ENCODE assay signal across 18 cellular contexts in genomic region chr20:32597714-32598113, GRCh38. TPM values are rescaled to one million over a fixed set of nuclear protein-coding genes. Genes with fewer than 3 reads are reported as not detected.
A peak's percentile ranks its signal among the peaks of the same experiment; 100 is the strongest.
DNase-seq lines count a peak whose midpoint lies in the region; ATAC-seq, FAIRE-seq and TF ChIP-seq lines count a peak whose summit lies in the region.
"Had no signal": no experiment of that assay in that cellular context is flagged by ENCODE, and none has a peak within 500 bp of the region (broad histone marks: within the 10 kb centered on the region; RNA-seq: fewer than 3 reads in every experiment).

No MANE protein-coding gene starts in this region.

- H3K27ac ChIP-seq in K562 (ENCODE audit: extremely low read depth, low read depth, low read length) (no peak overlapping the region), neural progenitor cell (no peak overlapping the region), caudate nucleus (ENCODE audit: low read depth, low read length) (no peak overlapping the region)
- H3K27ac ChIP-seq: GM23248 had no signal

- H3K9me3 Mint-ChIP-seq in neural progenitor cell: no peaks in the 10 kb centered on the region
- H3K9me3 Mint-ChIP-seq: CD4-positive, alpha-beta memory T cell; H9; HFFc6 had no signal

- ATAC-seq in T-helper 17 cell (no peak), K562 (no peak), HG03432 (IDR thresholded peaks at IDR 0.05; ENCODE audit: unreplicated experiment) (no peak)
- ATAC-seq: HCT116 had no signal

- no peak for TF ChIP-seq RAD21 in K562 (CRISPR knock-in tag; conservative IDR thresholded peaks at IDR 0.05 in 1 of 2, IDR thresholded peaks at IDR 0.05 in 1 of 2)

- H3K36me3 ChIP-seq in K562 (ENCODE audit: control insufficient read depth, insufficient read depth, low read length) (peaks cover 10% of the 10 kb centered on the region; the same call in 1 of the 3 replicates), neural progenitor cell (no peaks in the 10 kb centered on the region)

- H3K9me3 ChIP-seq in T-helper 17 cell (ENCODE audit: control insufficient read depth, low read length, poor library complexity, severe bottlenecking) (no peaks in the 10 kb centered on the region), K562 (replicated peaks; ENCODE audit: control insufficient read depth, insufficient read depth, low read depth, low read length) (no peaks in the 10 kb centered on the region), neural progenitor cell (ENCODE audit: low read depth) (no peaks in the 10 kb centered on the region)
- H3K9me3 ChIP-seq: Caco-2 had no signal

- no peak for TF ChIP-seq EP300 in K562 (IDR thresholded peaks at IDR 0.05; ENCODE audit: low read length)

- H3K4me2 ChIP-seq in K562 (ENCODE audit: insufficient read depth, low read length) (no peak overlapping the region), neural progenitor cell (no peak overlapping the region)

- peaks cover 0 to 10% of the 10 kb centered on the region in 2 experiments; a peak in 2 of 5 replicates for H3K4me1 ChIP-seq in K562 (replicated peaks in 1 of 2; ENCODE audit: control insufficient read depth in 2 of 2, insufficient read depth in 2 of 2, low read length in 2 of 2)
- no peaks in the 10 kb centered on the region for H3K4me1 ChIP-seq in neural progenitor cell
- H3K4me1 ChIP-seq: Caco-2 had no signal

- CTCF ChIA-PET in K562 (lab: Yijun Ruan, JAX; ENCODE audit: low intra/inter-chr PET ratio): no interaction called here

- no peaks in the 10 kb centered on the region for H3K79me2 ChIP-seq in K562 (ENCODE audit: control insufficient read depth, insufficient read depth, low read length)
- H3K79me2 ChIP-seq in neural progenitor cell (ENCODE audit: low read depth): no peaks in the 10 kb centered on the region

- DNase-seq in T-helper 17 cell: no peak
- DNase-seq in K562 (ENCODE audit: extremely low read depth in 1 of 4, low spot score in 3 of 4): no peak
- DNase-seq in neural progenitor cell (ENCODE audit: low spot score): no peak
- DNase-seq in caudate nucleus (lab: John Stamatoyannopoulos, UW): no peak
- DNase-seq in cortex of kidney (lab: John Stamatoyannopoulos, UW): no peak
- DNase-seq: C1 segment of cervical spinal cord; Caco-2; CD4-positive, alpha-beta memory T cell; DMS153; DND-41; GM23248; H9; HFFc6 had no signal

- in situ Hi-C loops in K562 (cut with MboI): no loop called here

- H3K36me3 Mint-ChIP-seq in T-helper 17 cell (ENCODE audit: low read depth) (no peaks in the 10 kb centered on the region), neural progenitor cell (no peaks in the 10 kb centered on the region)
- H3K36me3 Mint-ChIP-seq: CD4-positive, alpha-beta memory T cell had no signal

- H3K27me3 ChIP-seq in K562 (ENCODE audit: control insufficient read depth in 2 of 2, insufficient read depth in 2 of 2, low read length in 2 of 2): no peaks in the 10 kb centered on the region
- H3K27me3 ChIP-seq in neural progenitor cell: no peaks in the 10 kb centered on the region

- H3K9me1 ChIP-seq in K562 (ENCODE audit: control insufficient read depth, insufficient read depth, low read length): no peaks in the 10 kb centered on the region

- 52% methylated on average over 7 of the region's 7 CpGs for WGBS in K562 (ENCODE audit: insufficient coverage, low coverage, missing lambda C conversion rate)

- H3K27ac Mint-ChIP-seq in T-helper 17 cell (peak overlapping the region; percentile 14), neural progenitor cell (peak overlapping the region; percentile 35)
- H3K27ac Mint-ChIP-seq: H9, HFFc6 had no signal

- no peak for FAIRE-seq in K562 (lab: Jason Lieb, UNC)
- FAIRE-seq: G401.6, GM12892, GM19239 had no signal

- H3K27me3 Mint-ChIP-seq in T-helper 17 cell (no peaks in the 10 kb centered on the region), neural progenitor cell (ENCODE audit: insufficient read depth, low read depth) (peaks cover 18% of the 10 kb centered on the region)
- H3K27me3 Mint-ChIP-seq: CD4-positive, alpha-beta memory T cell had no signal

- POLR2A ChIA-PET in K562 (lab: Yijun Ruan, JAX): interaction anchor here (0.7 to 1.6 kb wide), 3 partner anchors 8 to 35 kb away, joined by 3 to 11 read pairs (median 3); no protein-coding TSS in a partner anchor

- no peaks in the 10 kb centered on the region for H3F3A ChIP-seq in neural progenitor cell (ENCODE audit: low read depth)

- H3K9ac ChIP-seq in K562 (ENCODE audit: insufficient read depth in 1 of 2, low read depth in 2 of 2, low read length in 2 of 2) (no peak overlapping the region), neural progenitor cell (no peak overlapping the region)
- H3K9ac ChIP-seq: GM23248 had no signal

- no TSS peak for BruUV-seq in K562 (replicated peaks; lab: Mats Ljungman, UMichigan)

- H3K4me3 Mint-ChIP-seq in T-helper 17 cell (no peak overlapping the region), neural progenitor cell (no peak overlapping the region)
- H3K4me3 Mint-ChIP-seq: CD4-positive, alpha-beta memory T cell; H9; HFFc6 had no signal

- TF ChIP-seq POLR2A in K562 (conservative IDR thresholded peaks at IDR 0.05): no peak

- intact Hi-C loops in K562 (cut with micrococcal nuclease): no loop called here

- no peak for TF ChIP-seq CTCF in K562 (IDR thresholded peaks at IDR 0.05 in 2 of 3, conservative IDR thresholded peaks at IDR 0.05 in 1 of 3; ENCODE audit: insufficient read depth in 2 of 3, low read depth in 1 of 3, low read length in 3 of 3)
- TF ChIP-seq CTCF in neural progenitor cell (IDR thresholded peaks at IDR 0.05): no peak

- H4K20me1 ChIP-seq in K562 (replicated peaks; ENCODE audit: control insufficient read depth, insufficient read depth, low read length) (peaks cover under 1% of the 10 kb centered on the region; the same call in 1 of the 2 replicates), neural progenitor cell (ENCODE audit: low read depth) (no peaks in the 10 kb centered on the region)

- H3K4me1 Mint-ChIP-seq in T-helper 17 cell: peaks cover 2% of the 10 kb centered on the region
- peaks cover 2% of the 10 kb centered on the region for H3K4me1 Mint-ChIP-seq in neural progenitor cell

- no peak overlapping the region for H3K4me3 ChIP-seq in K562
- no peak overlapping the region for H3K4me3 ChIP-seq in neural progenitor cell
- H3K4me3 ChIP-seq: GM23248 had no signal

- H2AFZ ChIP-seq in K562 (ENCODE audit: low read depth, low read length): no peak overlapping the region
- no peak overlapping the region for H2AFZ ChIP-seq in neural progenitor cell (replicated peaks)
- H2AFZ ChIP-seq: GM23248 had no signal

TF ChIP-seq in K562, 482 proteins besides CTCF, POLR2A, EP300 and RAD21:
- TF ChIP-seq HOXB6 (CRISPR knock-in tag; IDR thresholded peaks at IDR 0.05; ENCODE audit: borderline replicate concordance) (no peak), RBM25 (IDR thresholded peaks at IDR 0.05; ENCODE audit: low read depth, low read length, severe bottlenecking) (peak; percentile 63)
TF ChIP-seq in K562: peak in this region for 1.

RNA-seq across cellular contexts. Expression of gene NOL4L, which starts 12.6 kb away (rescaled TPM):
- 10 to 100 TPM; 60.9 to 62.9 TPM for total RNA-seq in T-helper 17 cell
- 83.7 and 101 TPM in 2 replicates for total RNA-seq in K562 (2011; cell fraction: chromatin; rRNA removed; ENCODE audit: low replicate concordance)
- 37.2 and 38.4 TPM in 2 replicates for total RNA-seq in K562 (2011; cell fraction: nucleolus; rRNA removed)
- total RNA-seq in K562 (2011; cell fraction: nucleoplasm; rRNA removed): 54.0 and 63.1 TPM in 2 replicates
- 14.8 and 17.9 TPM in 2 replicates for total RNA-seq in K562 (2014; rRNA removed)
- 9.7 and 10.6 TPM in 2 replicates for total RNA-seq in K562 (2014; rRNA removed; fragmentation: Illumina TruSeq; extraction: Trizol)
- 13.8 and 14.1 TPM in 2 replicates for total RNA-seq in K562 (2015; rRNA removed; fragmentation: Illumina TruSeq; extraction: Trizol)
- 33.2 and 36.2 TPM in 2 replicates for total RNA-seq in K562 (2021)
- polyA plus RNA-seq in K562 (2011; rRNA removed): 11.6 and 15.4 TPM in 2 replicates
- 9.9 and 14.8 TPM in 2 replicates for polyA plus RNA-seq in K562 (2011; cell fraction: cytosol; rRNA removed)
- 42.8 and 74.6 TPM in 2 replicates for polyA plus RNA-seq in K562 (2011; cell fraction: nucleus; rRNA removed)
- polyA plus RNA-seq in K562 (2012): 15.9 and 17.9 TPM in 2 replicates
- polyA plus RNA-seq in K562 (2014; fragmentation: Illumina TruSeq; extraction: Trizol): 14.8 and 16.0 TPM in 2 replicates
- 1 to 10 TPM; 5.1 to 6.6 TPM for polyA plus RNA-seq in K562 (2014; fragmentation: Nextera tagmentation; extraction: Ambion mirVana)
- 13.6 and 15.9 TPM in 2 replicates for polyA plus RNA-seq in K562 (2014; rRNA removed)
- 10.1 and 11.5 TPM in 2 replicates for polyA minus RNA-seq in K562 (2011; rRNA and poly(A)+ RNA removed)
- polyA minus RNA-seq in K562 (2011; cell fraction: cytosol; rRNA and poly(A)+ RNA removed): 15.5 and 25.2 TPM in 2 replicates
- 17.2 and 19.1 TPM in 2 replicates for polyA minus RNA-seq in K562 (2011; cell fraction: nucleus; rRNA and poly(A)+ RNA removed)
- total RNA-seq in neural progenitor cell (ENCODE audit: low replicate concordance): 11.9 and 25.6 TPM in 2 replicates
